8 cellular contexts compared by ENCODE assay signal in genomic region chr16:69725480-69726312, GRCh38. TPM values are rescaled to one million over a fixed set of nuclear protein-coding genes. Genes with fewer than 3 reads are reported as not detected.
A peak's percentile ranks its signal among the peaks of the same experiment; 100 is the strongest.
DNase-seq lines count a peak whose midpoint lies in the region; ATAC-seq and TF ChIP-seq lines count a peak whose summit lies in the region.

No MANE protein-coding gene starts in this region.

- 14 to 86% methylated on average over 6 to 21 of the region's 32 CpGs for WGBS in gastroesophageal sphincter (ENCODE audit: low coverage in 1 of 2), 2 donors

- H3K27ac ChIP-seq in HCT116 (ENCODE audit: low read depth, low read length) (peak overlapping the region; percentile 89), VCaP (peak overlapping the region; percentile 59), gastroesophageal sphincter (peak overlapping the region; percentile 59 to 89 (median 85)), skin epidermis (peak overlapping the region in 18 of 21 experiments; percentile 3 to 89 (median 75))

- CTCF ChIA-PET in HCT116 (lab: Charles Lee): interaction anchor here (1.4 to 5.5 kb wide), 3 partner anchors 14 to 330 kb away, joined by 3 to 22 read pairs (median 6); partner anchors contain the start of gene NOB1

- TF ChIP-seq POLR2A in HCT116 (IDR thresholded peaks at IDR 0.05; ENCODE audit: borderline replicate concordance, extremely low read depth, insufficient read depth, insufficient read length) (no peak), gastroesophageal sphincter (IDR thresholded peaks at IDR 0.05) (no peak)

- peaks cover 0 to 15% of the 10 kb centered on the region in 2 experiments; a peak in 1 of 4 replicates for H3K36me3 ChIP-seq in HCT116 (ENCODE audit: control insufficient read depth in 1 of 2, insufficient read depth in 2 of 2, low read length in 2 of 2)
- H3K36me3 ChIP-seq in gastroesophageal sphincter: no peaks in the 10 kb centered on the region

- H3K9ac ChIP-seq in HCT116 (ENCODE audit: low read length): peak overlapping the region; percentile 86

- no peak overlapping the region for H2AFZ ChIP-seq in HCT116 (ENCODE audit: low read depth, low read length, poor library complexity, severe bottlenecking)

- TF ChIP-seq RAD21 in HCT116 (IDR thresholded peaks at IDR 0.05; ENCODE audit: low read depth): no peak

- peaks cover 34 to 68% of the 10 kb centered on the region in 2 experiments for H3K4me1 ChIP-seq in HCT116 (ENCODE audit: control insufficient read depth in 1 of 2, insufficient read depth in 2 of 2, low read length in 2 of 2)
- H3K4me1 ChIP-seq in gastroesophageal sphincter: peaks cover 0 to 50% (median 20%) of the 10 kb centered on the region in 3 donors

- peaks cover 64% of the 10 kb centered on the region for H3K79me2 ChIP-seq in HCT116 (ENCODE audit: insufficient read depth, low read length)

- BruUV-seq in HCT116 (replicated peaks; lab: Mats Ljungman, UMichigan): TSS peak; percentile 71

- no peak for TF ChIP-seq EP300 in gastroesophageal sphincter (IDR thresholded peaks at IDR 0.05)

- H3K4me3 ChIP-seq in HCT116 (replicated peaks in 1 of 2; ENCODE audit: low read depth in 1 of 2, low read length in 2 of 2): peak overlapping the region; percentile 94 to 96
- H3K4me3 ChIP-seq in gastroesophageal sphincter: peak overlapping the region; percentile 38 to 61
- peak overlapping the region; percentile 37 to 54 (median 44) for H3K4me3 ChIP-seq in skin epidermis

- H4K20me1 ChIP-seq in HCT116 (ENCODE audit: insufficient read depth): no peaks in the 10 kb centered on the region

- POLR2A ChIA-PET in HCT116 (lab: Charles Lee): interaction anchor here (0.6 to 2.2 kb wide), 14 partner anchors 8 to 989 kb away, joined by 3 to 13 read pairs (median 4); partner anchors contain the start of genes CDH1, NOB1 and WWP2

- H3K9me3 ChIP-seq in HCT116 (ENCODE audit: control insufficient read depth in 1 of 2, insufficient read depth in 1 of 2, low read depth in 1 of 2, low read length in 2 of 2): no peaks in the 10 kb centered on the region
- no peaks in the 10 kb centered on the region for H3K9me3 ChIP-seq in gastroesophageal sphincter

- TF ChIP-seq CTCF in HCT116 (IDR thresholded peaks at IDR 0.05 in 2 of 3, conservative IDR thresholded peaks at IDR 0.05 in 1 of 3; ENCODE audit: borderline replicate concordance in 1 of 3, insufficient read depth in 1 of 3, low read depth in 2 of 3, low read length in 2 of 3) (no peak), VCaP (conservative IDR thresholded peaks at IDR 0.05) (no peak), gastroesophageal sphincter (IDR thresholded peaks at IDR 0.05) (peak in 1 of 4 experiments; percentile 3)

- H3K27me3 ChIP-seq in HCT116 (ENCODE audit: insufficient read depth, low read length) (no peaks in the 10 kb centered on the region), gastroesophageal sphincter (no peaks in the 10 kb centered on the region)

- DNase-seq in HCT116 (ENCODE audit: low read depth, low spot score) (no peak), T-helper 9 cell (no peak)
- no peak for DNase-seq in central memory CD4-positive, alpha-beta T cell

- intact Hi-C loops in HCT116 (cut with micrococcal nuclease): loop anchor here (2.0 kb wide), 1 partner anchor 29 kb away; the partner anchor contains the start of gene NOB1

- H3K4me2 ChIP-seq in HCT116 (ENCODE audit: low read length): peak overlapping the region; percentile 81

- H3K9me2 ChIP-seq in HCT116 (ENCODE audit: insufficient read depth): no peaks in the 10 kb centered on the region

- ATAC-seq in HCT116 (no peak; the same call in 1 of the 2 replicates), gastroesophageal sphincter (no peak), HG02798 (IDR thresholded peaks at IDR 0.05; ENCODE audit: poor library complexity, unreplicated experiment) (no peak), HG02885 (IDR thresholded peaks at IDR 0.05; ENCODE audit: poor library complexity, unreplicated experiment) (no peak)

- RAD21 ChIA-PET in HCT116 (lab: Charles Lee; ENCODE audit: low non-redundant PET in 1 of 2, low total read pairs in 2 of 2, uncharacterized antibody in 2 of 2, unreplicated experiment in 2 of 2): no interaction called here

TF ChIP-seq in HCT116, 20 proteins besides CTCF, POLR2A, EP300 and RAD21:
- no peak for TF ChIP-seq EZH2 (IDR thresholded peaks at IDR 0.05)
- no peak for TF ChIP-seq ZBTB33 (IDR thresholded peaks at IDR 0.05; ENCODE audit: extremely low read depth, insufficient replicate concordance, low read length)
- no peak for TF ChIP-seq ZFX (IDR thresholded peaks at IDR 0.05)
- TF ChIP-seq REST (IDR thresholded peaks at IDR 0.05; ENCODE audit: low read depth): no peak
- TF ChIP-seq EZH2phosphoT487 (IDR thresholded peaks at IDR 0.05; ENCODE audit: borderline replicate concordance): no peak
- TF ChIP-seq ELF1 (IDR thresholded peaks at IDR 0.05; ENCODE audit: borderline replicate concordance, low read depth): no peak
- TF ChIP-seq YY1 (IDR thresholded peaks at IDR 0.05; ENCODE audit: extremely low read depth, insufficient replicate concordance, low read depth, low read length): no peak
- no peak for TF ChIP-seq SIN3A (IDR thresholded peaks at IDR 0.05; ENCODE audit: low read depth)
- TF ChIP-seq JUND (IDR thresholded peaks at IDR 0.05): no peak

RNA-seq across cellular contexts. Expression of gene NQO1, which starts 0.7 kb away (rescaled TPM):
- total RNA-seq in HCT116 (2021; ENCODE audit: unreplicated experiment) (519 TPM), gastroesophageal sphincter (100 to 1,000 TPM in 1 of 4 donors, 10 to 100 TPM in 3; 51.3 to 120 (median 79.9) TPM)
- polyA plus RNA-seq in HCT116 (2012): 323 and 330 TPM in 2 replicates

RNA-seq across cellular contexts. Expression of gene NOB1, which starts 29.0 kb away (rescaled TPM):
- total RNA-seq in HCT116 (2021; ENCODE audit: unreplicated experiment) (172 TPM), gastroesophageal sphincter (10 to 100 TPM; 23.4 to 31.4 (median 27.1) TPM)
- 213 and 237 TPM in 2 replicates for polyA plus RNA-seq in HCT116 (2012)

RNA-seq across cellular contexts. Expression of gene WWP2, which starts 36.4 kb away (rescaled TPM):
- total RNA-seq in HCT116 (2021; ENCODE audit: unreplicated experiment) (44.2 TPM), gastroesophageal sphincter (10 to 100 TPM; 23.4 to 31.9 (median 28.8) TPM)
- polyA plus RNA-seq in HCT116 (2012): 20.3 and 21.9 TPM in 2 replicates

Comparison
In these comparisons a context has a peak if more than half of its experiments do, and no peak if none do; other contexts are left out.
1. H3K4me3 ChIP-seq: peak in every context shown above with its lines; median percentile 95 in HCT116; 50 in gastroesophageal sphincter; 44 in skin epidermis.